Comparison of ENCODE assay signal across 12 cellular contexts in the genomic region with DNA sequence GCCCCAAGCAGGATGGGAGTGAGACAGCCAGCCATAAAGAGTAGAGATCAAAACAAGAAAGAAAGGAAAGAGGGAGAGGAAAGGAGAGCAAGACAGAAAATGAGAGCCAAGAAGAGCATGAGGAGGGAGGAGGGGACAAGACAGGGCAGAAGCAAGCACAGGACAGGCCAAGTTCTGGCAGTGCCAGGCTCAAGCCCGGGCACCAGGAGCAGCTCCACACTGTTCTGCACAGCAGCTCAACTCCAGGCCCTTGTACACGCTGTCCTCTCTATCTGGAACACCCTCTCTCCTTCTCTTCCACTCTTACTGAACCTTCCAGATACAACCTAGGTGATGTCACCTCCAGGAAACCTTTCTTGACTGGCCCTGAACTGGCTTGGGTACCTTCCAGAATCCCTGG. TPM values are rescaled to one million over a fixed set of nuclear protein-coding genes. Genes with fewer than 3 reads are reported as not detected.
DNase-seq lines count a peak whose midpoint lies in the region; ATAC-seq, FAIRE-seq and TF ChIP-seq lines count a peak whose summit lies in the region.
"Had no signal": no experiment of that assay in that cellular context is flagged by ENCODE, and none has a peak within 500 bp of the region (broad histone marks: within the 10 kb centered on the region; RNA-seq: fewer than 3 reads in every experiment).

No MANE protein-coding gene starts in this region.

- ATAC-seq in GM12878 = peak; percentile 8; the same call in 1 of the 3 replicates
- no peak for ATAC-seq in memory B cell (ENCODE audit: low read depth)
- ATAC-seq in GM18909 (IDR thresholded peaks at IDR 0.05; ENCODE audit: poor library complexity, unreplicated experiment) = no peak

- FAIRE-seq in GM12878 (lab: Jason Lieb, UNC) = no peak
- FAIRE-seq: endometrium had no signal

- POLR2A ChIA-PET in GM12878 (lab: Charles Lee) = no interaction called here

- no peaks in the 10 kb centered on the region for H3K9me3 Mint-ChIP-seq in activated naive CD8-positive, alpha-beta T cell (ENCODE audit: low read depth)
- no peaks in the 10 kb centered on the region for H3K9me3 Mint-ChIP-seq in activated naive CD8-positive, alpha-beta T cell treated with anti-CD3 and anti-CD28 coated beads for 36 hours
- H3K9me3 Mint-ChIP-seq in memory B cell = no peaks in the 10 kb centered on the region

- H3K4me1 Mint-ChIP-seq in activated naive CD8-positive, alpha-beta T cell (ENCODE audit: low read depth) = peaks cover 72% of the 10 kb centered on the region
- peaks cover 60% of the 10 kb centered on the region for H3K4me1 Mint-ChIP-seq in activated naive CD8-positive, alpha-beta T cell treated with anti-CD3 and anti-CD28 coated beads for 36 hours
- H3K4me1 Mint-ChIP-seq in memory B cell = peaks cover 44% of the 10 kb centered on the region

- 100% methylated on average over 2 of the region's 2 CpGs for whole genome bisulfite sequencing in GM12878 (ENCODE audit: insufficient coverage, insufficient replicate concordance, low lambda C conversion rate, missing lambda C conversion rate)
- 53 to 72% methylated on average over 2 of the region's 2 CpGs for WGBS in thyroid gland, 2 donors

- SMC1A ChIA-PET in GM12878 (lab: Charles Lee; ENCODE audit: uncharacterized antibody, unreplicated experiment) = no interaction called here

- H3K9me3 ChIP-seq in GM12878 (replicated peaks; ENCODE audit: control insufficient read depth, insufficient read depth, low read length) (no peaks in the 10 kb centered on the region), thyroid gland (no peaks in the 10 kb centered on the region), MM.1S (replicated peaks; ENCODE audit: insufficient read depth, low read length) (no peaks in the 10 kb centered on the region)
- H3K9me3 ChIP-seq: BE2C had no signal

- H3F3A ChIP-seq in MM.1S (ENCODE audit: insufficient read depth, low read length) = no peaks in the 10 kb centered on the region

- no peak overlapping the region for H3K4me3 ChIP-seq in GM12878
- no peak overlapping the region for H3K4me3 ChIP-seq in thyroid gland (replicated peaks in 1 of 3)
- H3K4me3 ChIP-seq in MM.1S (ENCODE audit: low read length) = no peak overlapping the region

- no peaks in the 10 kb centered on the region for H3K36me3 Mint-ChIP-seq in activated naive CD8-positive, alpha-beta T cell
- peaks cover 2% of the 10 kb centered on the region for H3K36me3 Mint-ChIP-seq in activated naive CD8-positive, alpha-beta T cell treated with anti-CD3 and anti-CD28 coated beads for 36 hours
- H3K36me3 Mint-ChIP-seq in memory B cell = peaks cover 3% of the 10 kb centered on the region

- peak overlapping the region; percentile 53 for H3K4me3 Mint-ChIP-seq in activated naive CD8-positive, alpha-beta T cell
- H3K4me3 Mint-ChIP-seq in activated naive CD8-positive, alpha-beta T cell treated with anti-CD3 and anti-CD28 coated beads for 36 hours = no peak overlapping the region
- no peak overlapping the region for H3K4me3 Mint-ChIP-seq in memory B cell

- no peak for DNase-seq in activated naive CD8-positive, alpha-beta T cell treated with anti-CD3 and anti-CD28 coated beads for 36 hours
- DNase-seq in GM12878 (ENCODE audit: low read depth, low spot score) (no peak), memory B cell (ENCODE audit: low spot score in 2 of 2) (no peak), thyroid gland (peak; percentile 42 to 51), GM20000 (ENCODE audit: low spot score) (no peak), MM.1S (no peak)
- DNase-seq: activated effector memory CD4-positive, alpha-beta T cell treated with anti-CD3 and anti-CD28 coated beads, Interleukin-2, amount 50 U/mL, for 16 hours; NCI-H1048 had no signal

- H3K4me1 ChIP-seq in GM12878 (ENCODE audit: control insufficient read depth, insufficient read depth, low read length) (peaks cover 35% of the 10 kb centered on the region), thyroid gland (peaks cover 71 to 83% of the 10 kb centered on the region in 2 donors), MM.1S (ENCODE audit: low read length) (peaks cover 15% of the 10 kb centered on the region)
- H3K4me1 ChIP-seq: BE2C had no signal

- no peaks in the 10 kb centered on the region for H3K36me3 ChIP-seq in GM12878 (ENCODE audit: control insufficient read depth in 2 of 2, insufficient read depth in 2 of 2, low read length in 1 of 2)
- no peaks in the 10 kb centered on the region for H3K36me3 ChIP-seq in thyroid gland
- no peaks in the 10 kb centered on the region for H3K36me3 ChIP-seq in MM.1S (replicated peaks; ENCODE audit: insufficient read depth, low read length)
- H3K36me3 ChIP-seq: BE2C had no signal

- no peak overlapping the region for H3K27ac Mint-ChIP-seq in activated naive CD8-positive, alpha-beta T cell
- H3K27ac Mint-ChIP-seq in activated naive CD8-positive, alpha-beta T cell treated with anti-CD3 and anti-CD28 coated beads for 36 hours = no peak overlapping the region
- H3K27ac Mint-ChIP-seq in memory B cell = peak overlapping the region; percentile 7

- no peaks in the 10 kb centered on the region for H4K20me1 ChIP-seq in GM12878 (ENCODE audit: control insufficient read depth, insufficient read depth)
- no peaks in the 10 kb centered on the region for H4K20me1 ChIP-seq in MM.1S (ENCODE audit: insufficient read depth, low read length)

- H3K79me2 ChIP-seq in GM12878 (ENCODE audit: control insufficient read depth, insufficient read depth, low read length) (peaks cover 21% of the 10 kb centered on the region), MM.1S (ENCODE audit: low read length) (peaks cover 83% of the 10 kb centered on the region)

- H3K9me2 ChIP-seq in MM.1S (replicated peaks; ENCODE audit: insufficient read depth, low read length) = no peaks in the 10 kb centered on the region

- no peak overlapping the region; the same call in 1 of the 2 replicates for H2AFZ ChIP-seq in GM12878 (ENCODE audit: control insufficient read depth, low read depth, low read length)
- H2AFZ ChIP-seq in MM.1S (ENCODE audit: low read length) = no peak overlapping the region

- no peak for TF ChIP-seq POLR2A in GM12878 (IDR thresholded peaks at IDR 0.05; ENCODE audit: low read depth, low read length)
- TF ChIP-seq POLR2A in thyroid gland (IDR thresholded peaks at IDR 0.05) = peak in 1 of 2 donors; percentile 24

- TF ChIP-seq RAD21 in GM12878 (IDR thresholded peaks at IDR 0.05; ENCODE audit: insufficient read depth, low read depth, low read length) = no peak

- H3K4me2 ChIP-seq in GM12878 (ENCODE audit: control insufficient read depth, insufficient read depth) (0 out of 2 replicates have a peak overlapping the region, but pooled peaks have one; percentile 31), MM.1S (ENCODE audit: low read depth, low read length) (no peak overlapping the region)

- in situ Hi-C loops in GM12878 (cut with MboI) = no loop called here

- intact Hi-C loops in GM12878 (cut with micrococcal nuclease; ENCODE audit: unreplicated experiment) = no loop called here
- intact Hi-C loops in thyroid gland (cut with DNase I) = no loop called here

- CTCF ChIA-PET in GM12878 (lab: Yijun Ruan, JAX) = interaction anchor here (2.8 kb wide), 1 partner anchor 31 kb away, joined by 10 read pairs; no protein-coding TSS in a partner anchor

- no peaks in the 10 kb centered on the region for H3K27me3 Mint-ChIP-seq in activated naive CD8-positive, alpha-beta T cell
- no peaks in the 10 kb centered on the region for H3K27me3 Mint-ChIP-seq in activated naive CD8-positive, alpha-beta T cell treated with anti-CD3 and anti-CD28 coated beads for 36 hours
- H3K27me3 Mint-ChIP-seq in memory B cell = no peaks in the 10 kb centered on the region

- TF ChIP-seq CTCF in GM12878 (IDR thresholded peaks at IDR 0.05 in 2 of 3, conservative IDR thresholded peaks at IDR 0.05 in 1 of 3; ENCODE audit: control insufficient read depth in 2 of 3, extremely low read depth in 1 of 3, insufficient read depth in 1 of 3, low read depth in 3 of 3, low read length in 3 of 3) (no peak), thyroid gland (IDR thresholded peaks at IDR 0.05) (no peak), GM20000 (IDR thresholded peaks at IDR 0.05; ENCODE audit: extremely low read depth, missing control alignments) (no peak), MM.1S (IDR thresholded peaks at IDR 0.05; ENCODE audit: low read length) (no peak)

- TF ChIP-seq EP300 in GM12878 (IDR thresholded peaks at IDR 0.05; ENCODE audit: borderline replicate concordance in 1 of 2, control insufficient read depth in 1 of 2, low read depth in 2 of 2, low read length in 2 of 2) = no peak

- no peaks in the 10 kb centered on the region for H3K27me3 ChIP-seq in GM12878 (replicated peaks in 1 of 2; ENCODE audit: control insufficient read depth in 2 of 2, insufficient read depth in 2 of 2, low read length in 1 of 2)
- H3K27me3 ChIP-seq in thyroid gland = no peaks in the 10 kb centered on the region
- H3K27me3 ChIP-seq in MM.1S (replicated peaks; ENCODE audit: insufficient read depth, low read length) = no peaks in the 10 kb centered on the region
- H3K27me3 ChIP-seq: BE2C had no signal

- no TSS peak for BruUV-seq in GM12878 (replicated peaks; lab: Mats Ljungman, UMichigan)

- peak overlapping the region; percentile 46 for H3K27ac ChIP-seq in GM12878 (ENCODE audit: control insufficient read depth, insufficient read depth)
- H3K27ac ChIP-seq in thyroid gland = peak overlapping the region in 2 of 3 donors; percentile 67 to 81
- no peak overlapping the region for H3K27ac ChIP-seq in MM.1S (ENCODE audit: low read length)

- H3K9ac ChIP-seq in GM12878 (ENCODE audit: control insufficient read depth, insufficient read depth, low read length) (peak overlapping the region; percentile 30; the same call in 1 of the 2 replicates), MM.1S (ENCODE audit: low read length) (no peak overlapping the region)

- RAD21 ChIA-PET in GM12878 (lab: Charles Lee; ENCODE audit: unreplicated experiment) = no interaction called here

RNA-seq across cellular contexts. Expression of a gene that starts 11.7 kb away (rescaled TPM):
- 10 to 100 TPM; 21.4 to 21.7 TPM for total RNA-seq in activated naive CD8-positive, alpha-beta T cell treated with anti-CD3 and anti-CD28 coated beads for 36 hours
- 9.6 and 13.0 TPM in 2 replicates for total RNA-seq in GM12878 (2013; cell fraction: nucleolus; rRNA removed)
- total RNA-seq in GM12878 (2014; rRNA removed) (15.0 and 16.0 TPM in 2 replicates), GM12878 (2014; rRNA removed; fragmentation: Illumina TruSeq; extraction: Trizol) (7.7 and 8.1 TPM in 2 replicates), GM12878 (2021) (18.4 and 20.5 TPM in 2 replicates), thyroid gland (10 to 100 TPM in 3 of 4 donors, 1 to 10 TPM in 1; 7.2 to 11.3 (median 10.1) TPM)
- 3.6 TPM for polyA plus RNA-seq in GM12878 (2011; ENCODE audit: low read depth)
- polyA plus RNA-seq in GM12878 (2011; rRNA removed) (2.7 and 5.7 TPM in 2 replicates), GM12878 (2014; fragmentation: Illumina TruSeq; extraction: Trizol) (8.6 and 9.1 TPM in 2 replicates), GM12878 (2014; fragmentation: Nextera tagmentation; extraction: Ambion mirVana) (1 to 10 TPM; 1.2 to 1.9 TPM), GM12878 (2014; rRNA removed) (11.1 and 14.9 TPM in 2 replicates), GM12878 (2016; fragmentation: Nextera tagmentation; extraction: Ambion mirVana) (1 to 10 TPM; 2.8 to 5.5 TPM)
- 14.6 and 20.7 TPM in 2 replicates for polyA plus RNA-seq in GM12878 (2011; cell fraction: cytosol; rRNA removed)
- 10.7 and 12.4 TPM in 2 replicates for polyA plus RNA-seq in GM12878 (2011; cell fraction: nucleus; rRNA removed)
- 8.3 and 8.4 TPM in 2 replicates for polyA plus RNA-seq in GM12878 (2012)
- 10.1 and 13.3 TPM in 2 replicates for polyA minus RNA-seq in GM12878 (2011; rRNA and poly(A)+ RNA removed)
- 5.2 and 7.2 TPM in 2 replicates for polyA minus RNA-seq in GM12878 (2011; cell fraction: cytosol; rRNA and poly(A)+ RNA removed)
- polyA minus RNA-seq in GM12878 (2011; cell fraction: nucleus; rRNA and poly(A)+ RNA removed) = 1.3 and 3.7 TPM in 2 replicates

RNA-seq across cellular contexts. Expression of a gene that starts 42.5 kb away (rescaled TPM):
- 1 to 10 TPM; 3.9 to 4.7 TPM for total RNA-seq in activated naive CD8-positive, alpha-beta T cell treated with anti-CD3 and anti-CD28 coated beads for 36 hours
- 4.4 and 6.2 TPM in 2 replicates for total RNA-seq in GM12878 (2013; cell fraction: nucleolus; rRNA removed)
- total RNA-seq in GM12878 (2014; rRNA removed) (12.2 and 15.0 TPM in 2 replicates), GM12878 (2014; rRNA removed; fragmentation: Illumina TruSeq; extraction: Trizol) (5.0 and 6.6 TPM in 2 replicates), GM12878 (2021) (13.1 and 13.8 TPM in 2 replicates), thyroid gland (10 to 100 TPM in 3 of 4 donors, 1 to 10 TPM in 1; 5.4 to 29.9 (median 18.6) TPM)
- polyA plus RNA-seq in GM12878 (2011; ENCODE audit: low read depth) = 3.3 TPM
- polyA plus RNA-seq in GM12878 (2011; rRNA removed) (5.8 and 17.5 TPM in 2 replicates), GM12878 (2014; fragmentation: Illumina TruSeq; extraction: Trizol) (1.6 and 5.9 TPM in 2 replicates), GM12878 (2014; fragmentation: Nextera tagmentation; extraction: Ambion mirVana) (under 1 TPM; 0.06 to 0.53 TPM), GM12878 (2014; rRNA removed) (14.0 and 21.6 TPM in 2 replicates), GM12878 (2016; fragmentation: Nextera tagmentation; extraction: Ambion mirVana) (10 to 100 TPM; 24.3 to 25.5 TPM)
- polyA plus RNA-seq in GM12878 (2011; cell fraction: cytosol; rRNA removed) = 21.8 and 36.4 TPM in 2 replicates
- polyA plus RNA-seq in GM12878 (2011; cell fraction: nucleus; rRNA removed) = 39.4 and 47.2 TPM in 2 replicates
- polyA plus RNA-seq in GM12878 (2012) = 7.6 and 8.0 TPM in 2 replicates
- 7.2 and 16.3 TPM in 2 replicates for polyA minus RNA-seq in GM12878 (2011; rRNA and poly(A)+ RNA removed)
- 6.3 and 7.8 TPM in 2 replicates for polyA minus RNA-seq in GM12878 (2011; cell fraction: cytosol; rRNA and poly(A)+ RNA removed)
- 6.4 and 14.3 TPM in 2 replicates for polyA minus RNA-seq in GM12878 (2011; cell fraction: nucleus; rRNA and poly(A)+ RNA removed)

Comparison
In these comparisons a context has a peak if more than half of its experiments do, and no peak if none do; other contexts are left out.
1. DNase-seq: peak in thyroid gland (2 of 2); none in activated naive CD8-positive, alpha-beta T cell treated with anti-CD3 and anti-CD28 coated beads for 36 hours (single experiment), GM12878 (single experiment), memory B cell (0 of 2), GM20000 (single experiment) and MM.1S (single experiment).